Comparison of ENCODE assay signal across 23 cellular contexts in genomic region chr7:92665926-92666325, GRCh38.
DNase-seq lines count a peak whose midpoint lies in the region; ATAC-seq and TF ChIP-seq lines count a peak whose summit lies in the region.
"Had no signal": no experiment of that assay in that cellular context is flagged by ENCODE, and none has a peak within 500 bp of the region (broad histone marks: within the 10 kb centered on the region; RNA-seq: fewer than 3 reads in every experiment).

No MANE protein-coding gene starts in this region.

- no peaks in the 10 kb centered on the region for H3K27me3 Mint-ChIP-seq in activated T-cell treated with anti-CD3 and anti-CD28 coated beads, Interleukin-2, amount 50 U/mL, for 72 hours (ENCODE audit: low read depth)
- no peaks in the 10 kb centered on the region for H3K27me3 Mint-ChIP-seq in activated T-cell treated with anti-CD3 and anti-CD28 coated beads, Interleukin-2, amount 50 U/mL, for 4 hours (ENCODE audit: low read depth)
- H3K27me3 Mint-ChIP-seq in HFFc6 (ENCODE audit: insufficient read depth) = no peaks in the 10 kb centered on the region; the same call in 1 of the 2 replicates
- H3K27me3 Mint-ChIP-seq in activated CD8-positive, alpha-beta T cell treated with anti-CD3 and anti-CD28 coated beads for 36 hours = no peaks in the 10 kb centered on the region
- no peaks in the 10 kb centered on the region for H3K27me3 Mint-ChIP-seq in natural killer cell (ENCODE audit: low read depth in 2 of 2)
- H3K27me3 Mint-ChIP-seq in endothelial cell (ENCODE audit: unreplicated experiment) = no peaks in the 10 kb centered on the region
- H3K27me3 Mint-ChIP-seq: T-cell had no signal

- H3K9me3 ChIP-seq in colonic mucosa = no peaks in the 10 kb centered on the region
- H3K9me3 ChIP-seq: BE2C, lower lobe of right lung, SJCRH30, spleen, upper lobe of left lung had no signal

- CTCF ChIA-PET in activated CD8-positive, alpha-beta T cell treated with anti-CD3 and anti-CD28 coated beads for 36 hours (lab: Charles Lee) = no interaction called here

- no peak overlapping the region for H3K27ac ChIP-seq in colonic mucosa
- H3K27ac ChIP-seq: KMS-11, lower lobe of right lung, SJCRH30, spleen, upper lobe of left lung had no signal

- H3K36me3 ChIP-seq in colonic mucosa = no peaks in the 10 kb centered on the region
- H3K36me3 ChIP-seq: lower lobe of right lung had no signal

- H3K36me3 Mint-ChIP-seq in activated T-cell treated with anti-CD3 and anti-CD28 coated beads, Interleukin-2, amount 50 U/mL, for 72 hours (ENCODE audit: insufficient read depth in 2 of 2) = peaks cover 15 to 35% of the 10 kb centered on the region in 2 donors
- peaks cover 37% of the 10 kb centered on the region for H3K36me3 Mint-ChIP-seq in activated T-cell treated with anti-CD3 and anti-CD28 coated beads, Interleukin-2, amount 50 U/mL, for 4 hours (ENCODE audit: insufficient read depth)
- H3K36me3 Mint-ChIP-seq in HFFc6 (ENCODE audit: low read depth) (peaks cover 30% of the 10 kb centered on the region), natural killer cell (peaks cover 11% of the 10 kb centered on the region), endothelial cell (ENCODE audit: low read depth, unreplicated experiment) (no peaks in the 10 kb centered on the region)
- H3K36me3 Mint-ChIP-seq in activated CD8-positive, alpha-beta T cell treated with anti-CD3 and anti-CD28 coated beads for 36 hours (ENCODE audit: low read depth) = peaks cover 43% of the 10 kb centered on the region

- H3K4me1 ChIP-seq in colonic mucosa = no peaks in the 10 kb centered on the region
- H3K4me1 ChIP-seq: BE2C, lower lobe of right lung, SJCRH30, spleen, upper lobe of left lung had no signal

- H3K9ac ChIP-seq in colonic mucosa (ENCODE audit: low read depth in 2 of 2, low read length in 2 of 2) = no peak overlapping the region
- H3K9ac ChIP-seq: KMS-11 had no signal

- H3K9me3 Mint-ChIP-seq in activated T-cell treated with anti-CD3 and anti-CD28 coated beads, Interleukin-2, amount 50 U/mL, for 72 hours = peaks cover 0 to 2% of the 10 kb centered on the region in 2 donors
- H3K9me3 Mint-ChIP-seq in activated T-cell treated with anti-CD3 and anti-CD28 coated beads, Interleukin-2, amount 50 U/mL, for 4 hours = no peaks in the 10 kb centered on the region
- H3K9me3 Mint-ChIP-seq in HFFc6 (no peaks in the 10 kb centered on the region), natural killer cell (no peaks in the 10 kb centered on the region), endothelial cell (ENCODE audit: unreplicated experiment) (no peaks in the 10 kb centered on the region)
- peaks cover 2% of the 10 kb centered on the region for H3K9me3 Mint-ChIP-seq in activated CD8-positive, alpha-beta T cell treated with anti-CD3 and anti-CD28 coated beads for 36 hours
- H3K9me3 Mint-ChIP-seq: nephron, T-cell had no signal

- POLR2A ChIA-PET in activated CD8-positive, alpha-beta T cell treated with anti-CD3 and anti-CD28 coated beads for 36 hours (lab: Charles Lee) = interaction anchor here (1.1 to 1.8 kb wide), 3 partner anchors 10 to 167 kb away, joined by 3 to 6 read pairs (median 5); no protein-coding TSS in a partner anchor

- no peaks in the 10 kb centered on the region for H3K27me3 ChIP-seq in colonic mucosa
- H3K27me3 ChIP-seq: BE2C, SJCRH30, spleen, upper lobe of left lung had no signal

- intact Hi-C loops in activated CD8-positive, alpha-beta T cell treated with anti-CD3 and anti-CD28 coated beads for 36 hours (cut with micrococcal nuclease) = no loop called here
- intact Hi-C loops in natural killer cell (cut with micrococcal nuclease) = no loop called here
- intact Hi-C loops in colonic mucosa (cut with DNase I) = no loop called here

- peaks cover 56% of the 10 kb centered on the region for H3K4me1 Mint-ChIP-seq in activated T-cell treated with anti-CD3 and anti-CD28 coated beads, Interleukin-2, amount 50 U/mL, for 72 hours (ENCODE audit: low read depth)
- H3K4me1 Mint-ChIP-seq in activated T-cell treated with anti-CD3 and anti-CD28 coated beads, Interleukin-2, amount 50 U/mL, for 4 hours (ENCODE audit: low read depth) = peaks cover 28% of the 10 kb centered on the region
- peaks cover 58% of the 10 kb centered on the region for H3K4me1 Mint-ChIP-seq in HFFc6 (ENCODE audit: low read depth)
- peaks cover 26% of the 10 kb centered on the region for H3K4me1 Mint-ChIP-seq in activated CD8-positive, alpha-beta T cell treated with anti-CD3 and anti-CD28 coated beads for 36 hours (ENCODE audit: low read depth)
- peaks cover 21 to 28% of the 10 kb centered on the region in 2 donors for H3K4me1 Mint-ChIP-seq in natural killer cell
- no peaks in the 10 kb centered on the region for H3K4me1 Mint-ChIP-seq in endothelial cell (ENCODE audit: unreplicated experiment)
- H3K4me1 Mint-ChIP-seq: nephron had no signal

- no peak for ATAC-seq in activated T-cell treated with anti-CD3 and anti-CD28 coated beads, Interleukin-2, amount 50 U/mL, for 72 hours (replicated peaks in 1 of 2)
- ATAC-seq in activated T-cell treated with anti-CD3 and anti-CD28 coated beads, Interleukin-2, amount 50 U/mL, for 4 hours = no peak
- ATAC-seq in activated CD8-positive, alpha-beta T cell treated with anti-CD3 and anti-CD28 coated beads for 36 hours = no peak
- ATAC-seq in natural killer cell = no peak
- ATAC-seq: HCT116, lower lobe of right lung, T-cell had no signal

- TF ChIP-seq CTCF in HFFc6 (IDR thresholded peaks at IDR 0.05) = no peak
- no peak for TF ChIP-seq CTCF in activated CD8-positive, alpha-beta T cell treated with anti-CD3 and anti-CD28 coated beads for 36 hours (IDR thresholded peaks at IDR 0.05)
- no peak for TF ChIP-seq CTCF in natural killer cell (IDR thresholded peaks at IDR 0.05)
- no peak for TF ChIP-seq CTCF in colonic mucosa (IDR thresholded peaks at IDR 0.05)
- no peak for TF ChIP-seq CTCF in endothelial cell (IDR thresholded peaks at IDR 0.05; ENCODE audit: unreplicated experiment)

- H3K4me3 ChIP-seq in colonic mucosa = no peak overlapping the region
- H3K4me3 ChIP-seq: lower lobe of right lung, SJCRH30, spleen, upper lobe of left lung had no signal

- peak overlapping the region; percentile 95 for H3K27ac Mint-ChIP-seq in activated T-cell treated with anti-CD3 and anti-CD28 coated beads, Interleukin-2, amount 50 U/mL, for 72 hours
- H3K27ac Mint-ChIP-seq in HFFc6 = peak overlapping the region; percentile 60
- H3K27ac Mint-ChIP-seq in activated CD8-positive, alpha-beta T cell treated with anti-CD3 and anti-CD28 coated beads for 36 hours = peak overlapping the region; percentile 88
- H3K27ac Mint-ChIP-seq in natural killer cell = no peak overlapping the region
- H3K27ac Mint-ChIP-seq in endothelial cell (ENCODE audit: unreplicated experiment) = no peak overlapping the region
- H3K27ac Mint-ChIP-seq: nephron had no signal

- H3K4me3 Mint-ChIP-seq in activated T-cell treated with anti-CD3 and anti-CD28 coated beads, Interleukin-2, amount 50 U/mL, for 72 hours = peak overlapping the region; percentile 6 to 80
- H3K4me3 Mint-ChIP-seq in activated T-cell treated with anti-CD3 and anti-CD28 coated beads, Interleukin-2, amount 50 U/mL, for 4 hours = no peak overlapping the region
- peak overlapping the region; percentile 18; the same call in 1 of the 2 replicates for H3K4me3 Mint-ChIP-seq in HFFc6
- no peak overlapping the region for H3K4me3 Mint-ChIP-seq in activated CD8-positive, alpha-beta T cell treated with anti-CD3 and anti-CD28 coated beads for 36 hours
- H3K4me3 Mint-ChIP-seq in natural killer cell = peak overlapping the region; percentile 49
- H3K4me3 Mint-ChIP-seq in endothelial cell (ENCODE audit: unreplicated experiment) = no peak overlapping the region
- H3K4me3 Mint-ChIP-seq: nephron, T-cell had no signal

- no peak for DNase-seq in activated T-cell treated with anti-CD3 and anti-CD28 coated beads, Interleukin-2, amount 50 U/mL, for 72 hours
- DNase-seq in activated T-cell treated with anti-CD3 and anti-CD28 coated beads, Interleukin-2, amount 50 U/mL, for 4 hours = no peak
- DNase-seq in HFFc6 = no peak
- no peak for DNase-seq in activated CD8-positive, alpha-beta T cell treated with anti-CD3 and anti-CD28 coated beads for 36 hours
- DNase-seq in natural killer cell = no peak
- no peak for DNase-seq in colonic mucosa
- no peak for DNase-seq in endothelial cell (ENCODE audit: low spot score)
- DNase-seq in ureter (ENCODE audit: low spot score) = no peak
- DNase-seq: ACHN, BE2C, caudate nucleus, dermis blood vessel endothelial cell, GF-D8, lower lobe of right lung, NCI-H1436 treated with DMSO at 0.1 percent for 48 hours, NCI-H774, SJCRH30, spleen, T-cell, upper lobe of left lung had no signal

Comparison
In these comparisons a context has a peak if more than half of its experiments do, and no peak if none do; other contexts are left out.
1. H3K4me3 Mint-ChIP-seq: peak in activated T-cell treated with anti-CD3 and anti-CD28 coated beads, Interleukin-2, amount 50 U/mL, for 72 hours (2 of 2), HFFc6 (single experiment) and natural killer cell (single experiment); none in activated T-cell treated with anti-CD3 and anti-CD28 coated beads, Interleukin-2, amount 50 U/mL, for 4 hours (single experiment), activated CD8-positive, alpha-beta T cell treated with anti-CD3 and anti-CD28 coated beads for 36 hours (single experiment) and endothelial cell (single experiment).
2. H3K27ac Mint-ChIP-seq: peak in activated T-cell treated with anti-CD3 and anti-CD28 coated beads, Interleukin-2, amount 50 U/mL, for 72 hours (single experiment), HFFc6 (single experiment) and activated CD8-positive, alpha-beta T cell treated with anti-CD3 and anti-CD28 coated beads for 36 hours (single experiment); none in natural killer cell (0 of 2) and endothelial cell (single experiment).